In genomic region chr1:197559655-197560054, GRCh38 we compare ENCODE assay signal across 20 cellular contexts.
DNase-seq lines count a peak whose midpoint lies in the region; ATAC-seq and TF ChIP-seq lines count a peak whose summit lies in the region.
"Had no signal": no experiment of that assay in that cellular context is flagged by ENCODE, and none has a peak within 500 bp of the region (broad histone marks: within the 10 kb centered on the region; RNA-seq: fewer than 3 reads in every experiment).

No MANE protein-coding gene starts in this region.

- no peak overlapping the region for H3K4me3 ChIP-seq in right atrium auricular region
- H3K4me3 ChIP-seq in gastrocnemius medialis = no peak overlapping the region
- H3K4me3 ChIP-seq: BLaER1, HAP-1 had no signal

- intact Hi-C loops in Right ventricle myocardium superior (cut with DNase I) = no loop called here
- intact Hi-C loops in left ventricle myocardium superior (cut with micrococcal nuclease) = no loop called here
- intact Hi-C loops in cardiac septum (cut with DNase I) = no loop called here
- intact Hi-C loops in gastrocnemius medialis (cut with DNase I; ENCODE audit: low total_unique reads) = no loop called here

- H3K27me3 ChIP-seq in right atrium auricular region = no peaks in the 10 kb centered on the region
- H3K27me3 ChIP-seq in gastrocnemius medialis = no peaks in the 10 kb centered on the region
- H3K27me3 ChIP-seq: BLaER1 had no signal

- H3K9me3 ChIP-seq in right atrium auricular region (no peaks in the 10 kb centered on the region), gastrocnemius medialis (no peaks in the 10 kb centered on the region)
- H3K9me3 ChIP-seq: BLaER1, Caco-2, HAP-1 had no signal

- DNase-seq in Right ventricle myocardium superior (no peak), right atrium auricular region (ENCODE audit: low spot score) (no peak), left ventricle myocardium superior (no peak), cardiac septum (ENCODE audit: low spot score) (no peak), gastrocnemius medialis (no peak), T-helper 1 cell (no peak), SKM-1 treated with dmso at 0.1 percent for 144 hours (lab: John Stamatoyannopoulos, UW; ENCODE audit: unreplicated experiment) (no peak), RKO (ENCODE audit: low spot score) (no peak)
- DNase-seq: Caco-2; CD4-positive, CD25-positive, alpha-beta regulatory T cell; CD8-positive, alpha-beta T cell; DMS79; EL; GDM1; GOT3; HFFc6 had no signal

- H3K4me1 ChIP-seq in right atrium auricular region (peaks cover 0 to 9% of the 10 kb centered on the region in 2 donors), gastrocnemius medialis (peaks cover 18 to 22% of the 10 kb centered on the region in 2 donors)
- H3K4me1 ChIP-seq: BLaER1, HAP-1 had no signal

- in situ Hi-C loops in gastrocnemius medialis (cut with MboI; ENCODE audit: low sequenced_read_pairs in 4 of 4) = no loop called here

- H3K36me3 ChIP-seq in right atrium auricular region = no peaks in the 10 kb centered on the region
- H3K36me3 ChIP-seq in gastrocnemius medialis = no peaks in the 10 kb centered on the region
- H3K36me3 ChIP-seq: BLaER1, HAP-1 had no signal

- ATAC-seq in Right ventricle myocardium superior (ENCODE audit: poor library complexity) (peak; percentile 79), left ventricle myocardium superior (peak; percentile 84), gastrocnemius medialis (peak; percentile 73 to 94)
- ATAC-seq: CD8-positive, alpha-beta T cell had no signal

- TF ChIP-seq POLR2A in gastrocnemius medialis (IDR thresholded peaks at IDR 0.05) = no peak

- TF ChIP-seq CTCF in right atrium auricular region (IDR thresholded peaks at IDR 0.05) = no peak
- no peak for TF ChIP-seq CTCF in gastrocnemius medialis (IDR thresholded peaks at IDR 0.05 in 4 of 5, conservative IDR thresholded peaks at IDR 0.05 in 1 of 5)

- H3K27ac ChIP-seq in right atrium auricular region = peak overlapping the region in 1 of 2 donors; percentile 2
- H3K27ac ChIP-seq in gastrocnemius medialis = peak overlapping the region in 3 of 4 donors; percentile 31 to 44 (median 33)
- H3K27ac ChIP-seq: 22Rv1, BLaER1, C4-2B had no signal
